Comparison of ENCODE assay signal across 8 cellular contexts in the genomic region with DNA sequence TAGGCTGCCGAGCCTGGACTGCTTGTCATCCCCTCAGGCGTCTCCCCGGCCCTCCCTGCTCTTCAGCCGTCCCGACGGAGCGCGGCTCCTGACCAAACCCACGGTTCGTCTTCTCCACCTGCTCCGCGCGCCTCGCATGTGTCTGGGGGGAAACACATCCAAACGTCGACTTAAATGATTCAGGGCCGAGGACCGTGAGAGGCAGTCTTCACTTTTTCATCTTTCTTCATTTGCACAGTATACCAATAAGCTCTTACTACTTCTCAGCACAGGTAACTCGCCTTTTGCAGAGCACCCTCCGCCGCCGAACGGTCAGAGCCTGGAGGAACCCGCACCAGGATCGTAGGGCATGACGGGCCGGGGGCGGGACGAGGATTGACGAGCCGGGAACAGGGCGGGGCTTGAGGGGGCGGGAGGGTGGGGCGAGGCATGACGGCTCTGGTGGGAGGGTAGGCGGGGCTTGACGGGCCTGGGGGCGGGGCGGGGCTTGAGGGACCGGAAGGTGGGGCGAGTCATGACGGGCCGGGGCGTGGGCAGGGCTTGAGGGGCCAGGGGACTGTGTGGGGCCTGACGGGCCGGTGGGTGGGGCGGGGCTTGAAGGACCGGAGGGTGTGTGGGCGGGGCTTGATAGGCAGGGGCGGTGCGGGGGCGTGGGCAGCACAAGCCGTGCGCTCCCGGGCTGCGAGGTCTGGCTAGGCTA. TPM values are rescaled to one million over a fixed set of nuclear protein-coding genes. Genes with fewer than 3 reads are reported as not detected.
DNase-seq lines count a peak whose midpoint lies in the region; ATAC-seq and TF ChIP-seq lines count a peak whose summit lies in the region.

A gene with protein sequence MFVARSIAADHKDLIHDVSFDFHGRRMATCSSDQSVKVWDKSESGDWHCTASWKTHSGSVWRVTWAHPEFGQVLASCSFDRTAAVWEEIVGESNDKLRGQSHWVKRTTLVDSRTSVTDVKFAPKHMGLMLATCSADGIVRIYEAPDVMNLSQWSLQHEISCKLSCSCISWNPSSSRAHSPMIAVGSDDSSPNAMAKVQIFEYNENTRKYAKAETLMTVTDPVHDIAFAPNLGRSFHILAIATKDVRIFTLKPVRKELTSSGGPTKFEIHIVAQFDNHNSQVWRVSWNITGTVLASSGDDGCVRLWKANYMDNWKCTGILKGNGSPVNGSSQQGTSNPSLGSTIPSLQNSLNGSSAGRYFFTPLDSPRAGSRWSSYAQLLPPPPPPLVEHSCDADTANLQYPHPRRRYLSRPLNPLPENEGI (plus strand): TSS at position 657 of the 700 bp plus-strand sequence. CDS start 111 bp downstream, outside the sequence.

- H3K9me3 ChIP-seq in PC-9 (ENCODE audit: insufficient read depth, low read depth) (no peaks in the 10 kb centered on the region), mucosa of rectum (ENCODE audit: control insufficient read depth in 2 of 2, low read length in 2 of 2) (no peaks in the 10 kb centered on the region)

- peak; percentile 86 for DNase-seq in DMS114 treated with DMSO at 0.1 percent for 48 hours (lab: John Stamatoyannopoulos, UW; ENCODE audit: unreplicated experiment)
- peak; percentile 81 for DNase-seq in KBM-7
- peak; percentile 81 to 98 for DNase-seq in PC-9
- peak; percentile 96 for DNase-seq in activated T-cell treated with anti-CD3 and anti-CD28 coated beads, Interleukin-2, amount 50 U/mL, for 1 hour
- peak; percentile 48 for DNase-seq in epithelial cell of proximal tubule (ENCODE audit: low read depth)
- DNase-seq in stimulated activated CD8-positive, alpha-beta memory T cell treated with anti-CD3 and anti-CD28 coated beads, Interleukin-4, amount 100 ng/mL, for 4 hours (ENCODE audit: low read depth in 2 of 2, low spot score in 1 of 2), result peak; percentile 98 to 99

- H3K9me2 ChIP-seq in PC-9 (ENCODE audit: insufficient read depth), result no peaks in the 10 kb centered on the region

- in situ Hi-C loops in KBM-7 (cut with MboI; ENCODE audit: low pct_unique_long_range_greater_than_20kb, low sequenced_read_pairs), result loop anchor here (25.0 kb wide), 1 partner anchor 535 kb away; a partner anchor contains a TSS

- H3K27ac ChIP-seq in PC-9 (peak within 1 kb of the TSS; percentile 95), mucosa of rectum (ENCODE audit: low read depth in 2 of 2, low read length in 2 of 2) (peak within 1 kb of the TSS; percentile 99)

- H3K4me3 ChIP-seq in PC-9 (peak within 1 kb of the TSS; percentile 98), epithelial cell of proximal tubule (ENCODE audit: low read depth, low read length) (peak within 1 kb of the TSS; percentile 72), mucosa of rectum (ENCODE audit: low read length in 2 of 2) (peak within 1 kb of the TSS; percentile 88 to 91)

- peak within 1 kb of the TSS; percentile 94 for H3K9ac ChIP-seq in mucosa of rectum (ENCODE audit: low read depth in 1 of 2, low read length in 2 of 2)

- POLR2A ChIA-PET in PC-9 (lab: Charles Lee; ENCODE audit: unreplicated experiment), result interaction anchor here (0.5 to 0.9 kb wide), 3 partner anchors 43 to 692 kb away, joined by 3 to 20 read pairs (median 4); a partner anchor contains a TSS

- BruUV-seq in PC-9 (replicated peaks; lab: Mats Ljungman, UMichigan), result TSS peak; percentile 85

- H3F3A ChIP-seq in PC-9 (ENCODE audit: insufficient read depth, low read depth), result peaks cover 33% of the 10 kb centered on the region

- CTCF ChIA-PET in PC-9 (lab: Charles Lee), result no interaction called here

- H3K27me3 ChIP-seq in PC-9 (ENCODE audit: insufficient read depth, low read depth) (no peaks in the 10 kb centered on the region), mucosa of rectum (ENCODE audit: control insufficient read depth in 2 of 2, insufficient read depth in 2 of 2, low read length in 2 of 2) (no peaks in the 10 kb centered on the region)

- H3K36me3 ChIP-seq in PC-9 (ENCODE audit: low read depth) (peaks cover 9% of the 10 kb centered on the region; the same call in 1 of the 2 replicates), mucosa of rectum (ENCODE audit: control insufficient read depth in 2 of 2, insufficient read depth in 2 of 2, low read length in 2 of 2) (no peaks in the 10 kb centered on the region)

- peaks cover 8% of the 10 kb centered on the region; the same call in 1 of the 2 replicates for H4K20me1 ChIP-seq in PC-9 (ENCODE audit: insufficient read depth)

- peak within 1 kb of the TSS; percentile 92 for H2AFZ ChIP-seq in PC-9

- TF ChIP-seq CTCF in PC-9 (conservative IDR thresholded peaks at IDR 0.05) (no peak), epithelial cell of proximal tubule (conservative IDR thresholded peaks at IDR 0.05; ENCODE audit: low read depth, low read length) (no peak)

- peak within 1 kb of the TSS; percentile 81 for H3K4me2 ChIP-seq in PC-9

- ATAC-seq in GM21717 (IDR thresholded peaks at IDR 0.05; ENCODE audit: unreplicated experiment), result peak; percentile 73

- H3K4me1 ChIP-seq in PC-9 (replicated peaks; ENCODE audit: insufficient read depth) (peaks cover 32% of the 10 kb centered on the region), mucosa of rectum (ENCODE audit: control insufficient read depth in 2 of 2, insufficient read depth in 2 of 2, low read length in 2 of 2) (peaks cover 10 to 17% of the 10 kb centered on the region in 2 donors)

- intact Hi-C loops in PC-9 (cut with micrococcal nuclease; ENCODE audit: unreplicated experiment), result loop anchor here (1.0 to 5.0 kb wide), 6 partner anchors 44 to 570 kb away; a partner anchor contains a TSS

- peaks cover 48% of the 10 kb centered on the region for H3K79me2 ChIP-seq in PC-9 (ENCODE audit: low read depth)

RNA-seq across cellular contexts. Expression of the gene that starts here (rescaled TPM):
- 98.3 and 101 TPM in 2 replicates for total RNA-seq in PC-9 (2021)
- 23.1 and 44.4 TPM in 2 replicates for total RNA-seq in epithelial cell of proximal tubule

Comparison
In these comparisons a context has a peak if more than half of its experiments do, and no peak if none do; other contexts are left out.
1. Peak in every context shown above with its lines: DNase-seq, ATAC-seq, H3K4me3 ChIP-seq and H3K27ac ChIP-seq.
2. DNase-seq: peak in every context shown above with its lines; median percentile 98 in stimulated activated CD8-positive, alpha-beta memory T cell treated with anti-CD3 and anti-CD28 coated beads, Interleukin-4, amount 100 ng/mL, for 4 hours; 96 in activated T-cell treated with anti-CD3 and anti-CD28 coated beads, Interleukin-2, amount 50 U/mL, for 1 hour; 90 in PC-9; 86 in DMS114 treated with DMSO at 0.1 percent for 48 hours; 81 in KBM-7; 48 in epithelial cell of proximal tubule.